11 cellular contexts compared by ENCODE assay signal in the genomic region with DNA sequence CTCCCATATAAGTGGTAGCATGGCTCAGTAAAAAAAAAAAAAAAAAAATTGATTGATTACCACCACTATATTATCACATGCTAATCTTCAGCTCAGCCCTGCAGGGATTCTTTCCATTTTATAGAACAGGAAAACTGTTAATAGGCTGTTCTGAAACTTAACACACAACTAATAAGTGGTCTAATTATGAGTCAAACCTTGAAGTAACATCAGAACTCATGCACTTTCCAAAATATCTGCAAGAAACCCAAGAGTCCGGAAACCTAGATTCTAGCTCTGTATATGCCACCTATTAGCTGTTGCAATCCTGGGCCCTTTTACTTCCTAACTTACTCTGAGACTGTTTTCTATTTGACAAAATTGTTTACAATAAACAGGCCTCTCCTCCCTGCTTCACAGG. TPM values are rescaled to one million over a fixed set of nuclear protein-coding genes. Genes with fewer than 3 reads are reported as not detected.
DNase-seq lines count a peak whose midpoint lies in the region; ATAC-seq and TF ChIP-seq lines count a peak whose summit lies in the region.
"Had no signal": no experiment of that assay in that cellular context is flagged by ENCODE, and none has a peak within 500 bp of the region (broad histone marks: within the 10 kb centered on the region; RNA-seq: fewer than 3 reads in every experiment).

No MANE protein-coding gene starts in this region.

- H3K4me1 ChIP-seq in CD4-positive, CD25-positive, alpha-beta regulatory T cell (ENCODE audit: control insufficient read depth, insufficient read depth, low read length, poor library complexity, severe bottlenecking): peaks cover 14% of the 10 kb centered on the region
- H3K4me1 ChIP-seq in Peyer's patch: peaks cover 0 to 6% (median 0%) of the 10 kb centered on the region in 4 donors
- no peaks in the 10 kb centered on the region for H3K4me1 ChIP-seq in PC-9 (replicated peaks; ENCODE audit: insufficient read depth)

- H3K36me3 ChIP-seq in CD4-positive, CD25-positive, alpha-beta regulatory T cell (ENCODE audit: control insufficient read depth, insufficient read depth, low read length): peaks cover 10% of the 10 kb centered on the region
- H3K36me3 ChIP-seq in Peyer's patch (peaks cover 0 to 11% (median 0%) of the 10 kb centered on the region in 3 donors), PC-9 (ENCODE audit: low read depth) (peaks cover 28% of the 10 kb centered on the region)

- H3K4me1 Mint-ChIP-seq in CD4-positive, CD25-positive, alpha-beta regulatory T cell: peaks cover 37 to 44% (median 42%) of the 10 kb centered on the region in 4 donors

- H4K20me1 ChIP-seq in PC-9 (ENCODE audit: insufficient read depth): no peaks in the 10 kb centered on the region

- peak in 1 of 3 donors; percentile 7 for DNase-seq in CD4-positive, CD25-positive, alpha-beta regulatory T cell
- DNase-seq in Right ventricle myocardium superior: no peak
- DNase-seq in Peyer's patch: no peak
- DNase-seq in PC-9: no peak
- no peak for DNase-seq in NCI-H1092 (lab: John Stamatoyannopoulos, UW)
- DNase-seq: NCI-H1092 treated with DMSO at 0.1 percent for 48 hours had no signal

- peak overlapping the region; percentile 55 to 71 (median 62) for H3K4me3 Mint-ChIP-seq in CD4-positive, CD25-positive, alpha-beta regulatory T cell
- H3K4me3 Mint-ChIP-seq: B cell had no signal

- intact Hi-C loops in Right ventricle myocardium superior (cut with DNase I) (no loop called here), PC-9 (cut with micrococcal nuclease; ENCODE audit: unreplicated experiment) (no loop called here)

- H3K36me3 Mint-ChIP-seq in CD4-positive, CD25-positive, alpha-beta regulatory T cell: peaks cover 54% of the 10 kb centered on the region

- H3K9me3 Mint-ChIP-seq in CD4-positive, CD25-positive, alpha-beta regulatory T cell: peaks cover 1 to 15% (median 5%) of the 10 kb centered on the region in 7 donors

- peak overlapping the region; percentile 61 for H3K27ac ChIP-seq in CD4-positive, CD25-positive, alpha-beta regulatory T cell (ENCODE audit: insufficient read depth, low read length, poor library complexity, severe bottlenecking)
- H3K27ac ChIP-seq in Peyer's patch (no peak overlapping the region), PC-9 (no peak overlapping the region)

- peak overlapping the region; percentile 52 for H3K4me3 ChIP-seq in CD4-positive, CD25-positive, alpha-beta regulatory T cell (ENCODE audit: low read depth, low read length)
- no peak overlapping the region for H3K4me3 ChIP-seq in Peyer's patch
- no peak overlapping the region for H3K4me3 ChIP-seq in PC-9

- no TSS peak for BruUV-seq in PC-9 (replicated peaks; lab: Mats Ljungman, UMichigan)

- POLR2A ChIA-PET in PC-9 (lab: Charles Lee; ENCODE audit: unreplicated experiment): interaction anchor here (0.6 kb wide), 1 partner anchor 25 kb away, joined by 7 read pairs; no protein-coding TSS in a partner anchor

- no peak overlapping the region for H2AFZ ChIP-seq in PC-9

- no peak overlapping the region for H3K4me2 ChIP-seq in PC-9

- no peak for TF ChIP-seq CTCF in Peyer's patch (IDR thresholded peaks at IDR 0.05)
- no peak for TF ChIP-seq CTCF in PC-9 (conservative IDR thresholded peaks at IDR 0.05)

- H3K9me3 ChIP-seq in CD4-positive, CD25-positive, alpha-beta regulatory T cell (ENCODE audit: control insufficient read depth in 2 of 2, low read length in 2 of 2): no peaks in the 10 kb centered on the region
- H3K9me3 ChIP-seq in Peyer's patch (no peaks in the 10 kb centered on the region), PC-9 (ENCODE audit: insufficient read depth, low read depth) (no peaks in the 10 kb centered on the region)

- no peak for ATAC-seq in CD4-positive, CD25-positive, alpha-beta regulatory T cell (ENCODE audit: low read depth in 2 of 2)
- peak; percentile 87 for ATAC-seq in GM18909 (IDR thresholded peaks at IDR 0.05; ENCODE audit: poor library complexity, unreplicated experiment)
- ATAC-seq in HG02623 (IDR thresholded peaks at IDR 0.05; ENCODE audit: unreplicated experiment): peak; percentile 87
- peak; percentile 82 for ATAC-seq in HG03439 (IDR thresholded peaks at IDR 0.05; ENCODE audit: unreplicated experiment)
- ATAC-seq in Right ventricle myocardium superior (ENCODE audit: poor library complexity): no peak
- ATAC-seq: HCT116 had no signal

- H3K27me3 ChIP-seq in CD4-positive, CD25-positive, alpha-beta regulatory T cell (ENCODE audit: control insufficient read depth, insufficient read depth, low read length): no peaks in the 10 kb centered on the region
- no peaks in the 10 kb centered on the region for H3K27me3 ChIP-seq in Peyer's patch
- no peaks in the 10 kb centered on the region for H3K27me3 ChIP-seq in PC-9 (ENCODE audit: insufficient read depth, low read depth)

- H3K79me2 ChIP-seq in PC-9 (ENCODE audit: low read depth): peaks cover 20% of the 10 kb centered on the region

- TF ChIP-seq POLR2A in Peyer's patch (IDR thresholded peaks at IDR 0.05): no peak

- no peaks in the 10 kb centered on the region; the same call in 1 of the 2 replicates for H3F3A ChIP-seq in PC-9 (ENCODE audit: insufficient read depth, low read depth)

- H3K27ac Mint-ChIP-seq in CD4-positive, CD25-positive, alpha-beta regulatory T cell: peak overlapping the region in 2 of 3 donors; percentile 32 to 75
- H3K27ac Mint-ChIP-seq: B cell had no signal

- CTCF ChIA-PET in PC-9 (lab: Charles Lee): no interaction called here

- no peaks in the 10 kb centered on the region for H3K27me3 Mint-ChIP-seq in CD4-positive, CD25-positive, alpha-beta regulatory T cell
- H3K27me3 Mint-ChIP-seq: B cell had no signal

- no peaks in the 10 kb centered on the region for H3K9me2 ChIP-seq in PC-9 (ENCODE audit: insufficient read depth)

RNA-seq across cellular contexts. Expression of a gene that starts 23.9 kb away (rescaled TPM):
- total RNA-seq in CD4-positive, CD25-positive, alpha-beta regulatory T cell: 20.4 TPM
- polyA plus RNA-seq in CD4-positive, CD25-positive, alpha-beta regulatory T cell: 100 to 1,000 TPM; 128 to 202 (median 150) TPM
- total RNA-seq in Right ventricle myocardium superior (43.9 TPM), Peyer's patch (10 to 100 TPM in 3 of 4 donors, 1 to 10 TPM in 1; 9.2 to 20.0 (median 15.3) TPM), PC-9 (2021) (108 and 131 TPM in 2 replicates)

Comparison
In these comparisons a context has a peak if more than half of its experiments do, and no peak if none do; other contexts are left out.
1. ATAC-seq: peak in GM18909 (single experiment), HG02623 (single experiment) and HG03439 (single experiment); none in CD4-positive, CD25-positive, alpha-beta regulatory T cell (0 of 2) and Right ventricle myocardium superior (single experiment).